In the genomic region with DNA sequence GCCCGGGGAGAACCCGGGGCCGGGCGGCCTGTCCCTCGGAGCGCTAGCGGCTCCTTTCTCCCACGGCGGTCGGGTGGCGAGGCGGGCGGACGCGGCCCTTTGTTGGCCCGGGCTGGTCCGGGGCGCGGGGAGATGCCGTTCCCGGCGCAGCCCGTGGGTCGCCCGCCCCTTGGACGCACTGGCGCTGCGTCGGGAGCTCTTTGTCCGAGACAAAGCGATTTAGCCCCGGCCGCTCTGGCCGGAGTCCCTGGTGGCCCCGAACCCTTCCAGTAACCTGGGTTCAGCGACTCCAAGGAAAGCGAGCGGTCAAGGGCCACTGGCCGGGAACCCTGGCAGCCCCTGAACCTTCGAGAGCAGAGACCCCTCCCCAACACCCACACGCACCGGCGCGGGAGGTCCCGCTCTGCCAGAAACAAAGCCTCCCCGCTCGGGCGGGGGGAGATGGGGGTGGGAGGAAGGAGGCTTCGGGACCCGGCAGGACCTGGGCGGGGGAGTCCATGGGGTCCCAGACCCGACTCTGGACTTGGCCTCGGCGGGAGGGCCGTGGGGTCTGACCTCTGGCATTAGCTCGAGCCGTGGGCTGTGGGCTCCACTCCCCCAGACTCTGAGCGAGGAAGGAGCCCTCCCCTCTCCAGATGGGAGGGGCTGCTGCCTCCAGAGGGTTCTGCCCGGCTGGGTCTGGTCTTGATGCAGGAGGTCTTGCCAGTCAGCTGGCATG, we compare ENCODE assay signal across 8 cellular contexts. TPM values are rescaled to one million over a fixed set of nuclear protein-coding genes. Genes with fewer than 3 reads are reported as not detected.
DNase-seq lines count a peak whose midpoint lies in the region; ATAC-seq, FAIRE-seq and TF ChIP-seq lines count a peak whose summit lies in the region.

No MANE protein-coding gene starts in this region.

- CTCF ChIA-PET in endothelial cell of umbilical vein (lab: Charles Lee): no interaction called here

- H3K4me1 ChIP-seq in BLaER1 treated with 17β-estradiol and CSF1 and Interleukin-3, amounts not matched to agents 10 nM and 100 nM: peaks cover 12 to 61% (median 42%) of the 10 kb centered on the region in 10 experiments; a peak in 19 of 20 replicates
- H3K4me1 ChIP-seq in endothelial cell of umbilical vein (ENCODE audit: control insufficient read depth, extremely low read depth, insufficient read depth, low read length): no peaks in the 10 kb centered on the region
- peaks cover 14% of the 10 kb centered on the region for H3K4me1 ChIP-seq in neuron (ENCODE audit: insufficient read depth, low read length)

- H3K4me3 ChIP-seq in BLaER1 treated with 17β-estradiol and CSF1 and Interleukin-3, amounts not matched to agents 10 nM and 100 nM: peak overlapping the region; percentile 51 to 77 (median 72)
- H3K4me3 ChIP-seq in endothelial cell of umbilical vein (replicated peaks in 1 of 3; ENCODE audit: insufficient read depth in 1 of 3, low read depth in 1 of 3, low read length in 3 of 3) (peak overlapping the region in 2 of 3 experiments; percentile 53 to 79), neuron (ENCODE audit: low read length) (peak overlapping the region; percentile 93)

- peaks cover 0 to 23% (median 0%) of the 10 kb centered on the region in 11 experiments; a peak in 7 of 22 replicates for H3K36me3 ChIP-seq in BLaER1 treated with 17β-estradiol and CSF1 and Interleukin-3, amounts not matched to agents 10 nM and 100 nM
- H3K36me3 ChIP-seq in endothelial cell of umbilical vein (ENCODE audit: control insufficient read depth in 2 of 2, extremely low read depth in 1 of 2, insufficient read depth in 2 of 2, low read length in 2 of 2) (no peaks in the 10 kb centered on the region), neuron (ENCODE audit: insufficient read depth, low read length) (peaks cover 32% of the 10 kb centered on the region)

- peak overlapping the region in 8 of 11 experiments; percentile 27 to 80 (median 62); a peak in 15 of 22 replicates for H3K27ac ChIP-seq in BLaER1 treated with 17β-estradiol and CSF1 and Interleukin-3, amounts not matched to agents 10 nM and 100 nM
- H3K27ac ChIP-seq in endothelial cell of umbilical vein (ENCODE audit: insufficient read depth, low read depth, low read length): no peak overlapping the region

- no peaks in the 10 kb centered on the region for H3K9me3 ChIP-seq in BLaER1 treated with 17β-estradiol and CSF1 and Interleukin-3, amounts not matched to agents 10 nM and 100 nM (replicated peaks in 1 of 11)
- no peaks in the 10 kb centered on the region for H3K9me3 ChIP-seq in endothelial cell of umbilical vein (replicated peaks; ENCODE audit: control insufficient read depth, insufficient read depth, low read length)
- no peaks in the 10 kb centered on the region for H3K9me3 ChIP-seq in neuron (ENCODE audit: low read length)

- H2AFZ ChIP-seq in endothelial cell of umbilical vein (ENCODE audit: low read depth, low read length) (no peak overlapping the region), neuron (ENCODE audit: low read depth, low read length) (no peak overlapping the region)

- H3K27me3 ChIP-seq in BLaER1 treated with 17β-estradiol and CSF1 and Interleukin-3, amounts not matched to agents 10 nM and 100 nM: peaks cover 8 to 44% (median 17%) of the 10 kb centered on the region in 11 experiments; a peak in 20 of 22 replicates
- peaks cover 9 to 21% of the 10 kb centered on the region in 2 experiments for H3K27me3 ChIP-seq in endothelial cell of umbilical vein (ENCODE audit: control insufficient read depth in 2 of 2, insufficient read depth in 2 of 2, low read length in 2 of 2)
- H3K27me3 ChIP-seq in neuron (ENCODE audit: insufficient read depth, low read length): peaks cover 35% of the 10 kb centered on the region

- intact Hi-C loops in endothelial cell of umbilical vein (cut with micrococcal nuclease): no loop called here

- H3K79me2 ChIP-seq in endothelial cell of umbilical vein (ENCODE audit: control insufficient read depth, insufficient read depth, low read length): no peaks in the 10 kb centered on the region

- DNase-seq in NCI-H69 (lab: John Stamatoyannopoulos, UW) (peak; percentile 7), endothelial cell of umbilical vein (ENCODE audit: low read depth, low spot score) (peak; percentile 12), NCI-H774 (lab: John Stamatoyannopoulos, UW) (no peak), inferior parietal cortex (ENCODE audit: extremely low spot score) (no peak)
- DNase-seq in activated CD4-positive, alpha-beta T cell treated with anti-CD3 and anti-CD28 coated beads for 4 hours: no peak

- no peak for ATAC-seq in HG02885 (IDR thresholded peaks at IDR 0.05; ENCODE audit: poor library complexity, unreplicated experiment)

- dilution Hi-C loops in endothelial cell of umbilical vein (cut with MboI; ENCODE audit: extremely low pct_ligation_motif_present, low sequenced_read_pairs): no loop called here

- no peaks in the 10 kb centered on the region for H3K9me1 ChIP-seq in endothelial cell of umbilical vein (replicated peaks; ENCODE audit: control insufficient read depth, extremely low read depth, insufficient read depth, low read length)

- H4K20me1 ChIP-seq in BLaER1 treated with 17β-estradiol and CSF1 and Interleukin-3, amounts not matched to agents 10 nM and 100 nM: peaks cover 0 to 65% (median 42%) of the 10 kb centered on the region in 11 experiments; a peak in 18 of 22 replicates
- H4K20me1 ChIP-seq in endothelial cell of umbilical vein (replicated peaks; ENCODE audit: control insufficient read depth, extremely low read depth, insufficient read depth, low read length): no peaks in the 10 kb centered on the region

- H3K9ac ChIP-seq in BLaER1 treated with 17β-estradiol and CSF1 and Interleukin-3, amounts not matched to agents 10 nM and 100 nM: peak overlapping the region; percentile 54 to 89 (median 69); a peak in 21 of 22 replicates
- H3K9ac ChIP-seq in endothelial cell of umbilical vein (replicated peaks; ENCODE audit: extremely low read depth, insufficient read depth, low read length): peak overlapping the region; percentile 66

- no peak for TF ChIP-seq CTCF in endothelial cell of umbilical vein (IDR thresholded peaks at IDR 0.05; ENCODE audit: extremely low read depth in 1 of 2, insufficient read depth in 1 of 2, low read depth in 1 of 2, low read length in 2 of 2)

- peak overlapping the region; percentile 85 to 96 (median 89) for H3K4me2 ChIP-seq in BLaER1 treated with 17β-estradiol and CSF1 and Interleukin-3, amounts not matched to agents 10 nM and 100 nM
- peak overlapping the region; percentile 27 for H3K4me2 ChIP-seq in endothelial cell of umbilical vein (ENCODE audit: insufficient read depth, low read length)

- POLR2A ChIA-PET in endothelial cell of umbilical vein (lab: Charles Lee): no interaction called here

- no peak for TF ChIP-seq POLR2A in endothelial cell of umbilical vein (IDR thresholded peaks at IDR 0.05; ENCODE audit: low read depth, low read length)

- TSS peak; percentile 25 for BruUV-seq in endothelial cell of umbilical vein (replicated peaks; lab: Mats Ljungman, UMichigan)

- no peak for FAIRE-seq in endothelial cell of umbilical vein (lab: Jason Lieb, UNC)

TF ChIP-seq in endothelial cell of umbilical vein, 7 proteins besides CTCF, POLR2A, EP300 and RAD21:
- no peak for TF ChIP-seq MYC (IDR thresholded peaks at IDR 0.05; ENCODE audit: low read depth, low read length)
- TF ChIP-seq POLR2AphosphoS5 (IDR thresholded peaks at IDR 0.05; ENCODE audit: insufficient read depth, low read depth, low read length): no peak
- TF ChIP-seq EZH2 (IDR thresholded peaks at IDR 0.05; ENCODE audit: borderline replicate concordance, low read depth, low read length, severe bottlenecking): peak; percentile 82
- no peak for TF ChIP-seq JUN (IDR thresholded peaks at IDR 0.05; ENCODE audit: borderline replicate concordance, insufficient read depth, insufficient read length, low read depth)

RNA-seq across cellular contexts. Expression of a gene that starts 0.8 kb away (rescaled TPM):
- 32.9 and 60.0 TPM in 2 replicates for total RNA-seq in endothelial cell of umbilical vein
- polyA plus RNA-seq in endothelial cell of umbilical vein: 27.1 and 35.0 TPM in 2 replicates
- polyA plus RNA-seq in endothelial cell of umbilical vein (2011; cell fraction: cytosol; rRNA removed): 15.8 and 19.9 TPM in 2 replicates
- polyA plus RNA-seq in endothelial cell of umbilical vein (2011; cell fraction: nucleus; rRNA removed): 48.2 and 58.8 TPM in 2 replicates
- 27.6 and 47.9 TPM in 2 replicates for polyA plus RNA-seq in endothelial cell of umbilical vein (2012)
- 20.0 and 31.5 TPM in 2 replicates for polyA minus RNA-seq in endothelial cell of umbilical vein
- not detected for polyA minus RNA-seq in endothelial cell of umbilical vein (2011; cell fraction: cytosol; rRNA and poly(A)+ RNA removed)
- 12.7 and 18.3 TPM in 2 replicates for polyA minus RNA-seq in endothelial cell of umbilical vein (2011; cell fraction: nucleus; rRNA and poly(A)+ RNA removed)

Comparison
In these comparisons a context has a peak if more than half of its experiments do, and no peak if none do; other contexts are left out.
1. DNase-seq: peak in NCI-H69 (single experiment) and endothelial cell of umbilical vein (single experiment); none in NCI-H774 (single experiment), inferior parietal cortex (single experiment) and activated CD4-positive, alpha-beta T cell treated with anti-CD3 and anti-CD28 coated beads for 4 hours (0 of 2).
2. Peak in every context shown above with its lines, with median percentiles within 50 percentile points of each other: H3K4me3 ChIP-seq.